ENCODE assay signal across 1 cellular context in the genomic region with DNA sequence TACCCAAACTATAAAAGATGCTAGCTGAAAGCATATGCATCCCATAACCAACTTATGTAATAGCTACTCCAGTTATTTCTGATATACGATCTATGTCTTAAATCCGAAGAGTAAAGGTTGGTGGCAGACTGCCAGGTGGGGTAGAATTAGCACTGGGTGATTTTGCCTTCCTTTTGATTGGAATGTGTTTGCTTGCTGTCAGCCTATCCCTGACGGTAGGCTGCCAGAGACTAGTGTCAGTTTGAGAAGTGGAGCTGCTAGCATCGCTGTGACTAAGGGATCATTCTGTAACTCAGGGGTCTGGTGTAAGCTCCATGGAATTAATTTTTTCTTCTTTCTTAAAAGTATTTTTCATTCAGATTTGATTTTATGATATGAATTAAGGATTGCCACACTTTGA.
TF ChIP-seq lines count a peak whose summit lies in the region.

No MANE protein-coding gene starts in this region.

TF ChIP-seq in GM23338, 12 proteins besides CTCF, POLR2A, EP300 and RAD21:
- TF ChIP-seq, protein P1, sequence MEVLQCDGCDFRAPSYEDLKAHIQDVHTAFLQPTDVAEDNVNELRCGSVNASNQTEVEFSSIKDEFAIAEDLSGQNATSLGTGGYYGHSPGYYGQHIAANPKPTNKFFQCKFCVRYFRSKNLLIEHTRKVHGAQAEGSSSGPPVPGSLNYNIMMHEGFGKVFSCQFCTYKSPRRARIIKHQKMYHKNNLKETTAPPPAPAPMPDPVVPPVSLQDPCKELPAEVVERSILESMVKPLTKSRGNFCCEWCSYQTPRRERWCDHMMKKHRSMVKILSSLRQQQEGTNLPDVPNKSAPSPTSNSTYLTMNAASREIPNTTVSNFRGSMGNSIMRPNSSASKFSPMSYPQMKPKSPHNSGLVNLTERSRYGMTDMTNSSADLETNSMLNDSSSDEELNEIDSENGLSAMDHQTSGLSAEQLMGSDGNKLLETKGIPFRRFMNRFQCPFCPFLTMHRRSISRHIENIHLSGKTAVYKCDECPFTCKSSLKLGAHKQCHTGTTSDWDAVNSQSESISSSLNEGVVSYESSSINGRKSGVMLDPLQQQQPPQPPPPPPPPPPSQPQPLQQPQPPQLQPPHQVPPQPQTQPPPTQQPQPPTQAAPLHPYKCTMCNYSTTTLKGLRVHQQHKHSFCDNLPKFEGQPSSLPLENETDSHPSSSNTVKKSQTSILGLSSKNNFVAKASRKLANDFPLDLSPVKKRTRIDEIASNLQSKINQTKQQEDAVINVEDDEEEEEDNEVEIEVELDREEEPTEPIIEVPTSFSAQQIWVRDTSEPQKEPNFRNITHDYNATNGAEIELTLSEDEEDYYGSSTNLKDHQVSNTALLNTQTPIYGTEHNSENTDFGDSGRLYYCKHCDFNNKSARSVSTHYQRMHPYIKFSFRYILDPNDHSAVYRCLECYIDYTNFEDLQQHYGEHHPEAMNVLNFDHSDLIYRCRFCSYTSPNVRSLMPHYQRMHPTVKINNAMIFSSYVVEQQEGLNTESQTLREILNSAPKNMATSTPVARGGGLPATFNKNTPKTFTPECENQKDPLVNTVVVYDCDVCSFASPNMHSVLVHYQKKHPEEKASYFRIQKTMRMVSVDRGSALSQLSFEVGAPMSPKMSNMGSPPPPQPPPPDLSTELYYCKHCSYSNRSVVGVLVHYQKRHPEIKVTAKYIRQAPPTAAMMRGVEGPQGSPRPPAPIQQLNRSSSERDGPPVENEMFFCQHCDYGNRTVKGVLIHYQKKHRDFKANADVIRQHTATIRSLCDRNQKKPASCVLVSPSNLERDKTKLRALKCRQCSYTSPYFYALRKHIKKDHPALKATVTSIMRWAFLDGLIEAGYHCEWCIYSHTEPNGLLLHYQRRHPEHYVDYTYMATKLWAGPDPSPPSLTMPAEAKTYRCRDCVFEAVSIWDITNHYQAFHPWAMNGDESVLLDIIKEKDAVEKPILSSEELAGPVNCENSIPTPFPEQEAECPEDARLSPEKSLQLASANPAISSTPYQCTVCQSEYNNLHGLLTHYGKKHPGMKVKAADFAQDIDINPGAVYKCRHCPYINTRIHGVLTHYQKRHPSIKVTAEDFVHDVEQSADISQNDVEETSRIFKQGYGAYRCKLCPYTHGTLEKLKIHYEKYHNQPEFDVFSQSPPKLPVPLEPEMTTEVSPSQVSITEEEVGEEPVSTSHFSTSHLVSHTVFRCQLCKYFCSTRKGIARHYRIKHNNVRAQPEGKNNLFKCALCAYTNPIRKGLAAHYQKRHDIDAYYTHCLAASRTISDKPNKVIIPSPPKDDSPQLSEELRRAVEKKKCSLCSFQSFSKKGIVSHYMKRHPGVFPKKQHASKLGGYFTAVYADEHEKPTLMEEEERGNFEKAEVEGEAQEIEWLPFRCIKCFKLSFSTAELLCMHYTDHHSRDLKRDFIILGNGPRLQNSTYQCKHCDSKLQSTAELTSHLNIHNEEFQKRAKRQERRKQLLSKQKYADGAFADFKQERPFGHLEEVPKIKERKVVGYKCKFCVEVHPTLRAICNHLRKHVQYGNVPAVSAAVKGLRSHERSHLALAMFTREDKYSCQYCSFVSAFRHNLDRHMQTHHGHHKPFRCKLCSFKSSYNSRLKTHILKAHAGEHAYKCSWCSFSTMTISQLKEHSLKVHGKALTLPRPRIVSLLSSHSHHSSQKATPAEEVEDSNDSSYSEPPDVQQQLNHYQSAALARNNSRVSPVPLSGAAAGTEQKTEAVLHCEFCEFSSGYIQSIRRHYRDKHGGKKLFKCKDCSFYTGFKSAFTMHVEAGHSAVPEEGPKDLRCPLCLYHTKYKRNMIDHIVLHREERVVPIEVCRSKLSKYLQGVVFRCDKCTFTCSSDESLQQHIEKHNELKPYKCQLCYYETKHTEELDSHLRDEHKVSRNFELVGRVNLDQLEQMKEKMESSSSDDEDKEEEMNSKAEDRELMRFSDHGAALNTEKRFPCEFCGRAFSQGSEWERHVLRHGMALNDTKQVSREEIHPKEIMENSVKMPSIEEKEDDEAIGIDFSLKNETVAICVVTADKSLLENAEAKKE (CRISPR knock-in tag; IDR thresholded peaks at IDR 0.05) = no peak
- no peak for TF ChIP-seq JUNB (IDR thresholded peaks at IDR 0.05; ENCODE audit: unreplicated experiment)
- TF ChIP-seq, protein P2, sequence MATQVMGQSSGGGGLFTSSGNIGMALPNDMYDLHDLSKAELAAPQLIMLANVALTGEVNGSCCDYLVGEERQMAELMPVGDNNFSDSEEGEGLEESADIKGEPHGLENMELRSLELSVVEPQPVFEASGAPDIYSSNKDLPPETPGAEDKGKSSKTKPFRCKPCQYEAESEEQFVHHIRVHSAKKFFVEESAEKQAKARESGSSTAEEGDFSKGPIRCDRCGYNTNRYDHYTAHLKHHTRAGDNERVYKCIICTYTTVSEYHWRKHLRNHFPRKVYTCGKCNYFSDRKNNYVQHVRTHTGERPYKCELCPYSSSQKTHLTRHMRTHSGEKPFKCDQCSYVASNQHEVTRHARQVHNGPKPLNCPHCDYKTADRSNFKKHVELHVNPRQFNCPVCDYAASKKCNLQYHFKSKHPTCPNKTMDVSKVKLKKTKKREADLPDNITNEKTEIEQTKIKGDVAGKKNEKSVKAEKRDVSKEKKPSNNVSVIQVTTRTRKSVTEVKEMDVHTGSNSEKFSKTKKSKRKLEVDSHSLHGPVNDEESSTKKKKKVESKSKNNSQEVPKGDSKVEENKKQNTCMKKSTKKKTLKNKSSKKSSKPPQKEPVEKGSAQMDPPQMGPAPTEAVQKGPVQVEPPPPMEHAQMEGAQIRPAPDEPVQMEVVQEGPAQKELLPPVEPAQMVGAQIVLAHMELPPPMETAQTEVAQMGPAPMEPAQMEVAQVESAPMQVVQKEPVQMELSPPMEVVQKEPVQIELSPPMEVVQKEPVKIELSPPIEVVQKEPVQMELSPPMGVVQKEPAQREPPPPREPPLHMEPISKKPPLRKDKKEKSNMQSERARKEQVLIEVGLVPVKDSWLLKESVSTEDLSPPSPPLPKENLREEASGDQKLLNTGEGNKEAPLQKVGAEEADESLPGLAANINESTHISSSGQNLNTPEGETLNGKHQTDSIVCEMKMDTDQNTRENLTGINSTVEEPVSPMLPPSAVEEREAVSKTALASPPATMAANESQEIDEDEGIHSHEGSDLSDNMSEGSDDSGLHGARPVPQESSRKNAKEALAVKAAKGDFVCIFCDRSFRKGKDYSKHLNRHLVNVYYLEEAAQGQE (IDR thresholded peaks at IDR 0.05; ENCODE audit: unreplicated experiment) = no peak
- no peak for TF ChIP-seq POLR2AphosphoS5 (IDR thresholded peaks at IDR 0.05; ENCODE audit: low read depth)
- no peak for TF ChIP-seq EZH2 (IDR thresholded peaks at IDR 0.05; ENCODE audit: low read depth, unreplicated experiment)
